ENCODE assay signal across 7 cellular contexts in genomic region chr11:77822126-77822525, GRCh38. TPM values are rescaled to one million over a fixed set of nuclear protein-coding genes. Genes with fewer than 3 reads are reported as not detected.
DNase-seq lines count a peak whose midpoint lies in the region; ATAC-seq and TF ChIP-seq lines count a peak whose summit lies in the region.
"Not testable (repeated sequence)": the region's sequence is repeated elsewhere in the genome, so short reads cannot be mapped to it uniquely, and the experiment has no call there.

No MANE protein-coding gene starts in this region.

- POLR2A ChIA-PET in PC-9 (lab: Charles Lee; ENCODE audit: unreplicated experiment) = interaction anchor here (0.6 to 0.7 kb wide), 2 partner anchors 218 to 367 kb away, joined by 3 to 4 read pairs; partner anchors contain the start of gene USP35

- H4K20me1 ChIP-seq in GM23338 (replicated peaks; ENCODE audit: insufficient read depth) = peaks cover 19% of the 10 kb centered on the region; the same call in 1 of the 2 replicates
- H4K20me1 ChIP-seq in PC-9 (ENCODE audit: insufficient read depth) = peaks cover 21% of the 10 kb centered on the region
- H4K20me1 ChIP-seq in smooth muscle cell (ENCODE audit: low read depth) = peaks cover 22% of the 10 kb centered on the region

- H3K4me3 Mint-ChIP-seq in GM23338 (peak overlapping the region; percentile 96), nephron progenitor cell (peak overlapping the region; percentile 99)

- H3K4me3 ChIP-seq in GM23338 (peak overlapping the region; percentile 87), PC-9 (peak overlapping the region; percentile 89), astrocyte of the spinal cord (ENCODE audit: low read depth, low read length) (peak overlapping the region; percentile 99), epithelial cell of proximal tubule (ENCODE audit: low read depth, low read length) (peak overlapping the region; percentile 81), iPS-15b (ENCODE audit: low read depth, low read length) (peak overlapping the region; percentile 95), smooth muscle cell (peak overlapping the region; percentile 96)

- intact Hi-C loops in PC-9 (cut with micrococcal nuclease; ENCODE audit: unreplicated experiment) = loop anchor here (5.0 kb wide), 2 partner anchors 365 to 740 kb away; partner anchors contain the start of genes KCTD21 and USP35

- ATAC-seq in GM23338 = not testable (repeated sequence)

- H3K9me2 ChIP-seq in GM23338 (ENCODE audit: insufficient read depth); PC-9 (ENCODE audit: insufficient read depth): not testable (repeated sequence)

- CTCF ChIA-PET in PC-9 (lab: Charles Lee) = not testable (repeated sequence)

- in situ Hi-C loops in astrocyte of the spinal cord (cut with HindIII; ENCODE audit: low sequenced_read_pairs) = not testable (repeated sequence)

- not testable (repeated sequence) for H3K36me3 Mint-ChIP-seq in GM23338 (ENCODE audit: low read depth)
- peaks cover 19% of the 10 kb centered on the region for H3K36me3 Mint-ChIP-seq in nephron progenitor cell (ENCODE audit: low read depth)

- H3K9me3 ChIP-seq in PC-9 (ENCODE audit: insufficient read depth, low read depth); iPS-15b (ENCODE audit: control insufficient read depth, insufficient read depth, low read length); smooth muscle cell (replicated peaks; ENCODE audit: low read depth): not testable (repeated sequence)

- H2AFZ ChIP-seq in GM23338 = not testable (repeated sequence)
- peak overlapping the region; percentile 97; the same call in 1 of the 2 replicates for H2AFZ ChIP-seq in PC-9
- H2AFZ ChIP-seq in smooth muscle cell (ENCODE audit: low read depth) = peak overlapping the region; percentile 92

- peaks cover 16% of the 10 kb centered on the region for H3K27me3 Mint-ChIP-seq in GM23338 (ENCODE audit: insufficient read depth, low read depth, poor library complexity)
- H3K27me3 Mint-ChIP-seq in nephron progenitor cell (ENCODE audit: low read depth, poor library complexity) = not testable (repeated sequence)

- not testable (repeated sequence) for H3K36me3 ChIP-seq in GM23338 (ENCODE audit: insufficient read depth); iPS-15b (ENCODE audit: control insufficient read depth, insufficient read depth, low read length); smooth muscle cell (ENCODE audit: low read depth)
- peaks cover 12% of the 10 kb centered on the region for H3K36me3 ChIP-seq in PC-9 (ENCODE audit: low read depth)

- not testable (repeated sequence) for TF ChIP-seq CTCF in GM23338 (conservative IDR thresholded peaks at IDR 0.05; ENCODE audit: low read depth in 2 of 2); PC-9 (conservative IDR thresholded peaks at IDR 0.05); astrocyte of the spinal cord (IDR thresholded peaks at IDR 0.05; ENCODE audit: low read depth, low read length); epithelial cell of proximal tubule (conservative IDR thresholded peaks at IDR 0.05; ENCODE audit: low read depth, low read length); nephron progenitor cell (IDR thresholded peaks at IDR 0.05); smooth muscle cell (IDR thresholded peaks at IDR 0.05; ENCODE audit: borderline replicate concordance, insufficient read depth, poor library complexity, severe bottlenecking)

- DNase-seq in GM23338 (ENCODE audit: low spot score); PC-9; astrocyte of the spinal cord (ENCODE audit: low read depth, low spot score); epithelial cell of proximal tubule (ENCODE audit: low read depth); smooth muscle cell (lab: John Stamatoyannopoulos, UW; ENCODE audit: unreplicated experiment): not testable (repeated sequence)
- DNase-seq in nephron progenitor cell = peak; percentile 2

- H3K79me2 ChIP-seq in GM23338 (replicated peaks; ENCODE audit: insufficient read depth) (peaks cover 21% of the 10 kb centered on the region), PC-9 (ENCODE audit: low read depth) (peaks cover 33% of the 10 kb centered on the region), smooth muscle cell (ENCODE audit: low read depth) (peaks cover 59% of the 10 kb centered on the region)

- TSS peak; percentile 41 for BruUV-seq in PC-9 (replicated peaks; lab: Mats Ljungman, UMichigan)

- H3F3A ChIP-seq in GM23338 (replicated peaks; ENCODE audit: low read depth); smooth muscle cell (ENCODE audit: low read depth): not testable (repeated sequence)
- H3F3A ChIP-seq in PC-9 (ENCODE audit: insufficient read depth, low read depth) = peaks cover 14% of the 10 kb centered on the region

- H3K4me1 Mint-ChIP-seq in GM23338 = not testable (repeated sequence)
- H3K4me1 Mint-ChIP-seq in nephron progenitor cell = peaks cover 26% of the 10 kb centered on the region

- not testable (repeated sequence) for H3K27ac Mint-ChIP-seq in GM23338, nephron progenitor cell

- not testable (repeated sequence) for H3K9me3 Mint-ChIP-seq in GM23338
- peaks cover 12% of the 10 kb centered on the region for H3K9me3 Mint-ChIP-seq in nephron progenitor cell

- H3K27me3 ChIP-seq in GM23338 (ENCODE audit: insufficient read depth); PC-9 (ENCODE audit: insufficient read depth, low read depth); iPS-15b (ENCODE audit: control insufficient read depth, insufficient read depth, low read length); smooth muscle cell (ENCODE audit: low read depth): not testable (repeated sequence)

- peak overlapping the region; percentile 95 for H3K4me2 ChIP-seq in GM23338
- H3K4me2 ChIP-seq in PC-9 = peak overlapping the region; percentile 95
- H3K4me2 ChIP-seq in smooth muscle cell = peak overlapping the region; percentile 96

- peaks cover 20% of the 10 kb centered on the region for H3K4me1 ChIP-seq in GM23338 (ENCODE audit: insufficient read depth)
- peaks cover 36% of the 10 kb centered on the region for H3K4me1 ChIP-seq in PC-9 (replicated peaks; ENCODE audit: insufficient read depth)
- H3K4me1 ChIP-seq in iPS-15b (ENCODE audit: control insufficient read depth, insufficient read depth, low read length) = not testable (repeated sequence)
- H3K4me1 ChIP-seq in smooth muscle cell (ENCODE audit: low read depth) = peaks cover 15% of the 10 kb centered on the region

- WGBS in smooth muscle cell (ENCODE audit: low lambda C conversion rate) = 81% methylated on average over 12 of the region's 13 CpGs

- not testable (repeated sequence) for H3K27ac ChIP-seq in GM23338 (ENCODE audit: low read depth); PC-9
- peak overlapping the region; percentile 68 for H3K27ac ChIP-seq in smooth muscle cell (ENCODE audit: low read depth)

- not testable (repeated sequence) for H3K9ac ChIP-seq in iPS-15b (ENCODE audit: low read depth, low read length)
- peak overlapping the region; percentile 59 for H3K9ac ChIP-seq in smooth muscle cell (ENCODE audit: low read depth)

RNA-seq across cellular contexts. Expression of gene AAMDC, which starts 1.2 kb away (rescaled TPM):
- total RNA-seq in GM23338 (2014; rRNA removed; shearing (Covaris generic)) = 2.3 and 5.3 TPM in 2 replicates
- 39.1 and 50.2 TPM in 2 replicates for polyA plus RNA-seq in GM23338 (2016; fragmentation: Nextera tagmentation; extraction: Ambion mirVana)
- 39.8 and 59.3 TPM in 2 replicates for total RNA-seq in PC-9 (2021)
- 19.3 and 24.3 TPM in 2 replicates for total RNA-seq in epithelial cell of proximal tubule
- 24.2 and 33.3 TPM in 2 replicates for total RNA-seq in smooth muscle cell
- 73.4 and 76.3 TPM in 2 replicates for polyA plus RNA-seq in smooth muscle cell

RNA-seq across cellular contexts. Expression of gene RSF1, which starts 1.6 kb away (rescaled TPM):
- 42.4 and 51.2 TPM in 2 replicates for total RNA-seq in GM23338 (2014; rRNA removed; shearing (Covaris generic))
- polyA plus RNA-seq in GM23338 (2016; fragmentation: Nextera tagmentation; extraction: Ambion mirVana) = 164 and 188 TPM in 2 replicates
- total RNA-seq in PC-9 (2021) = 110 and 124 TPM in 2 replicates
- total RNA-seq in epithelial cell of proximal tubule = 13.6 and 46.7 TPM in 2 replicates
- total RNA-seq in smooth muscle cell = 39.6 and 80.6 TPM in 2 replicates
- 62.6 and 92.4 TPM in 2 replicates for polyA plus RNA-seq in smooth muscle cell
